In the genomic region with DNA sequence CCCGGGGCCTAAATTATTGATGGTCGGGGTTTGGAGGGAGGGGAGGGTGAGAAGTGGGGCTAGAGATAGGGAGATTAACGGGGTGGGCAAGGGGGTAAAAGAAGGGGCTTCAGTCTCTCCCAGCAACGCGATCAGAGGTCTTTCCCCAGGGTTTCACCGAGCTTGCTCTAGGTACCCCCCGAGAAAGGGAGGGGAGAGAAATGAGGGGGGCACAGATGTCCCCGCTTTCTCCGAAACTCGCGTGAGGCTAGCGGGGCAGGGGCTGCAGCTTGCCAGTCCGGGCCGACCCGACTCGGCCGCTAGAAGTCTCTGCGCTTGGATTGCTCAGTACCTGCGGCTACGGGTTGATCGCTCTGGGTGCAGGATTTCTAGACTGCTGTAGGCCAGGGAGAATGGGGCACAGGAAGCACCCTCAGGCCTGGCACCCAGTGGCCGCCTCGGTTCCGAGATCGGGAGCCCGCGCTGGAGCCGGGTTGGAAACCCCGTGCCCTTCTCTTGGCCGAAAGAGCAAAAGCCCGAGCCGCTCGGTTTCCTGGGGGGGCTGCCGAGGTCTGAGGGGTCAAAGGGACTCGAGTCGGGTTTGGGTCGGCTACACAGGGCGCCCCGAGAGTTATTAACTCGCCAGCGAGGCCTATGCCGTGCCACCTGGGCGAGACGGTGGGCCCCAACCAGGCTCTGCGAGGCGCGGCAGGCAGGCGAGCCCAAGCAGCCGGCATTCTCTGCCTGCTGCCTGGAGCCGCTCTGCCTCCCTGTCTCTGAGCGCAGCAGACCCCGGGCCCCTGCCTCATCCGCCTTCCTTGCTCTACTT, we compare ENCODE assay signal across 2 cellular contexts.
TF ChIP-seq lines count a peak whose summit lies in the region.

No MANE protein-coding gene starts in this region.

TF ChIP-seq in GM23338, 12 proteins besides CTCF, POLR2A, EP300 and RAD21:
- TF ChIP-seq EZH2phosphoT487 (IDR thresholded peaks at IDR 0.05; ENCODE audit: unreplicated experiment): peak; percentile 85
- TF ChIP-seq, protein P1, sequence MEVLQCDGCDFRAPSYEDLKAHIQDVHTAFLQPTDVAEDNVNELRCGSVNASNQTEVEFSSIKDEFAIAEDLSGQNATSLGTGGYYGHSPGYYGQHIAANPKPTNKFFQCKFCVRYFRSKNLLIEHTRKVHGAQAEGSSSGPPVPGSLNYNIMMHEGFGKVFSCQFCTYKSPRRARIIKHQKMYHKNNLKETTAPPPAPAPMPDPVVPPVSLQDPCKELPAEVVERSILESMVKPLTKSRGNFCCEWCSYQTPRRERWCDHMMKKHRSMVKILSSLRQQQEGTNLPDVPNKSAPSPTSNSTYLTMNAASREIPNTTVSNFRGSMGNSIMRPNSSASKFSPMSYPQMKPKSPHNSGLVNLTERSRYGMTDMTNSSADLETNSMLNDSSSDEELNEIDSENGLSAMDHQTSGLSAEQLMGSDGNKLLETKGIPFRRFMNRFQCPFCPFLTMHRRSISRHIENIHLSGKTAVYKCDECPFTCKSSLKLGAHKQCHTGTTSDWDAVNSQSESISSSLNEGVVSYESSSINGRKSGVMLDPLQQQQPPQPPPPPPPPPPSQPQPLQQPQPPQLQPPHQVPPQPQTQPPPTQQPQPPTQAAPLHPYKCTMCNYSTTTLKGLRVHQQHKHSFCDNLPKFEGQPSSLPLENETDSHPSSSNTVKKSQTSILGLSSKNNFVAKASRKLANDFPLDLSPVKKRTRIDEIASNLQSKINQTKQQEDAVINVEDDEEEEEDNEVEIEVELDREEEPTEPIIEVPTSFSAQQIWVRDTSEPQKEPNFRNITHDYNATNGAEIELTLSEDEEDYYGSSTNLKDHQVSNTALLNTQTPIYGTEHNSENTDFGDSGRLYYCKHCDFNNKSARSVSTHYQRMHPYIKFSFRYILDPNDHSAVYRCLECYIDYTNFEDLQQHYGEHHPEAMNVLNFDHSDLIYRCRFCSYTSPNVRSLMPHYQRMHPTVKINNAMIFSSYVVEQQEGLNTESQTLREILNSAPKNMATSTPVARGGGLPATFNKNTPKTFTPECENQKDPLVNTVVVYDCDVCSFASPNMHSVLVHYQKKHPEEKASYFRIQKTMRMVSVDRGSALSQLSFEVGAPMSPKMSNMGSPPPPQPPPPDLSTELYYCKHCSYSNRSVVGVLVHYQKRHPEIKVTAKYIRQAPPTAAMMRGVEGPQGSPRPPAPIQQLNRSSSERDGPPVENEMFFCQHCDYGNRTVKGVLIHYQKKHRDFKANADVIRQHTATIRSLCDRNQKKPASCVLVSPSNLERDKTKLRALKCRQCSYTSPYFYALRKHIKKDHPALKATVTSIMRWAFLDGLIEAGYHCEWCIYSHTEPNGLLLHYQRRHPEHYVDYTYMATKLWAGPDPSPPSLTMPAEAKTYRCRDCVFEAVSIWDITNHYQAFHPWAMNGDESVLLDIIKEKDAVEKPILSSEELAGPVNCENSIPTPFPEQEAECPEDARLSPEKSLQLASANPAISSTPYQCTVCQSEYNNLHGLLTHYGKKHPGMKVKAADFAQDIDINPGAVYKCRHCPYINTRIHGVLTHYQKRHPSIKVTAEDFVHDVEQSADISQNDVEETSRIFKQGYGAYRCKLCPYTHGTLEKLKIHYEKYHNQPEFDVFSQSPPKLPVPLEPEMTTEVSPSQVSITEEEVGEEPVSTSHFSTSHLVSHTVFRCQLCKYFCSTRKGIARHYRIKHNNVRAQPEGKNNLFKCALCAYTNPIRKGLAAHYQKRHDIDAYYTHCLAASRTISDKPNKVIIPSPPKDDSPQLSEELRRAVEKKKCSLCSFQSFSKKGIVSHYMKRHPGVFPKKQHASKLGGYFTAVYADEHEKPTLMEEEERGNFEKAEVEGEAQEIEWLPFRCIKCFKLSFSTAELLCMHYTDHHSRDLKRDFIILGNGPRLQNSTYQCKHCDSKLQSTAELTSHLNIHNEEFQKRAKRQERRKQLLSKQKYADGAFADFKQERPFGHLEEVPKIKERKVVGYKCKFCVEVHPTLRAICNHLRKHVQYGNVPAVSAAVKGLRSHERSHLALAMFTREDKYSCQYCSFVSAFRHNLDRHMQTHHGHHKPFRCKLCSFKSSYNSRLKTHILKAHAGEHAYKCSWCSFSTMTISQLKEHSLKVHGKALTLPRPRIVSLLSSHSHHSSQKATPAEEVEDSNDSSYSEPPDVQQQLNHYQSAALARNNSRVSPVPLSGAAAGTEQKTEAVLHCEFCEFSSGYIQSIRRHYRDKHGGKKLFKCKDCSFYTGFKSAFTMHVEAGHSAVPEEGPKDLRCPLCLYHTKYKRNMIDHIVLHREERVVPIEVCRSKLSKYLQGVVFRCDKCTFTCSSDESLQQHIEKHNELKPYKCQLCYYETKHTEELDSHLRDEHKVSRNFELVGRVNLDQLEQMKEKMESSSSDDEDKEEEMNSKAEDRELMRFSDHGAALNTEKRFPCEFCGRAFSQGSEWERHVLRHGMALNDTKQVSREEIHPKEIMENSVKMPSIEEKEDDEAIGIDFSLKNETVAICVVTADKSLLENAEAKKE (CRISPR knock-in tag; IDR thresholded peaks at IDR 0.05): no peak
- TF ChIP-seq EZH2 (IDR thresholded peaks at IDR 0.05; ENCODE audit: low read depth, unreplicated experiment): peak; percentile 97

TF ChIP-seq in H1, 55 proteins besides CTCF, POLR2A, EP300 and RAD21:
- TF ChIP-seq NRF1 (IDR thresholded peaks at IDR 0.05; ENCODE audit: low read depth, low read length): no peak
- peak; percentile 83 for TF ChIP-seq SUZ12 (IDR thresholded peaks at IDR 0.05; ENCODE audit: low read length)
- peak; percentile 17; the same call in 1 of the 2 replicates for TF ChIP-seq CBX8 (IDR thresholded peaks at IDR 0.05; ENCODE audit: borderline replicate concordance, low read depth, low read length)
- no peak for TF ChIP-seq POLR2AphosphoS5 (IDR thresholded peaks at IDR 0.05; ENCODE audit: low read depth, low read length)
- TF ChIP-seq EZH2 (IDR thresholded peaks at IDR 0.05; ENCODE audit: low read depth, low read length, severe bottlenecking): peak; percentile 50
- no peak for TF ChIP-seq GTF2F1 (IDR thresholded peaks at IDR 0.05; ENCODE audit: borderline replicate concordance, low read depth, low read length)
- TF ChIP-seq RFX5 (IDR thresholded peaks at IDR 0.05; ENCODE audit: borderline replicate concordance, low read depth, low read length): no peak
- no peak for TF ChIP-seq TAF1 (IDR thresholded peaks at IDR 0.05; ENCODE audit: low read depth, low read length)
- TF ChIP-seq TAF7 (optimal IDR thresholded peaks at IDR 0.05; ENCODE audit: borderline replicate concordance, low read depth, low read length): no peak
- TF ChIP-seq EGR1 (IDR thresholded peaks at IDR 0.05; ENCODE audit: borderline replicate concordance, low read depth, low read length): no peak
- TF ChIP-seq CHD2 (IDR thresholded peaks at IDR 0.05; ENCODE audit: low read length): no peak
- no peak for TF ChIP-seq SRF (IDR thresholded peaks at IDR 0.05; ENCODE audit: low read depth, low read length)
- no peak for TF ChIP-seq CBX5 (IDR thresholded peaks at IDR 0.05; ENCODE audit: low read depth, low read length)
- TF ChIP-seq ZNF274 (IDR thresholded peaks at IDR 0.05; ENCODE audit: borderline replicate concordance, extremely low read depth, low read length): no peak
- TF ChIP-seq JUN (IDR thresholded peaks at IDR 0.05; ENCODE audit: low read depth, low read length): no peak
- no peak for TF ChIP-seq SP1 (IDR thresholded peaks at IDR 0.05; ENCODE audit: low read depth, low read length)
- TF ChIP-seq KDM4A (IDR thresholded peaks at IDR 0.05; ENCODE audit: low read depth, low read length, severe bottlenecking): no peak
- no peak for TF ChIP-seq YY1 (IDR thresholded peaks at IDR 0.05; ENCODE audit: low read depth, low read length)
- TF ChIP-seq, protein P2, sequence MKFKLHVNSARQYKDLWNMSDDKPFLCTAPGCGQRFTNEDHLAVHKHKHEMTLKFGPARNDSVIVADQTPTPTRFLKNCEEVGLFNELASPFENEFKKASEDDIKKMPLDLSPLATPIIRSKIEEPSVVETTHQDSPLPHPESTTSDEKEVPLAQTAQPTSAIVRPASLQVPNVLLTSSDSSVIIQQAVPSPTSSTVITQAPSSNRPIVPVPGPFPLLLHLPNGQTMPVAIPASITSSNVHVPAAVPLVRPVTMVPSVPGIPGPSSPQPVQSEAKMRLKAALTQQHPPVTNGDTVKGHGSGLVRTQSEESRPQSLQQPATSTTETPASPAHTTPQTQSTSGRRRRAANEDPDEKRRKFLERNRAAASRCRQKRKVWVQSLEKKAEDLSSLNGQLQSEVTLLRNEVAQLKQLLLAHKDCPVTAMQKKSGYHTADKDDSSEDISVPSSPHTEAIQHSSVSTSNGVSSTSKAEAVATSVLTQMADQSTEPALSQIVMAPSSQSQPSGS (IDR thresholded peaks at IDR 0.05; ENCODE audit: low read length): no peak
TF ChIP-seq in H1: peak in this region for 3.
